ENCODE assay signal across 24 cellular contexts in the genomic region with DNA sequence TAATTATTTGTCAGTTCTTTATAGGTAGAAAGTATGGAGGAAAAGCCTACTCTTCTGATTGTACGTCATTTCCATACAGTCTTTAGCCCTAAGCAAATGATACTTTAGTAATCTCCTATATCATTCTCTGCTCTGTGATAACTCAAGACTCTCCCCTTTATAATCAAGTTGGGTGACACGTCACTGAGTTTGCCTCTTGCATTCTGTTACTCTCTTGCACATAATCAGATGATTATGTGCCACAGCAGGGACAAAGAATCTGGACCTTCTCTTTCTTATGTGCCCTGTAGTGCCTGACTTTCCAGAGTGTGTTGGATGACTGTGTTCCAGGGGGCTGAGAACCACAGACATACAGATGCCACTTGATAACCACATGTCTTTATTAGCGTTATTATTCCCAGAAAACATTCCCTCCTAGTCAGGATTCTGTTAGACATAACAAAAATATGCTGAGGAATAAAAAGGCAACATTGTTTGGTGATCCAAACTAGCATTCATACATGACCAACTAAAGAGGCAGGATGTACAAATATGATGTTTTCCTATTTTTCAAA.
A peak's percentile ranks its signal among the peaks of the same experiment; 100 is the strongest.
DNase-seq lines count a peak whose midpoint lies in the region; ATAC-seq and TF ChIP-seq lines count a peak whose summit lies in the region.
"Had no signal": no experiment of that assay in that cellular context is flagged by ENCODE, and none has a peak within 500 bp of the region (broad histone marks: within the 10 kb centered on the region; RNA-seq: fewer than 3 reads in every experiment).

No MANE protein-coding gene starts in this region.

- H3K27ac ChIP-seq in A673 (ENCODE audit: low read depth, low read length, poor library complexity, severe bottlenecking) (peak overlapping the region; percentile 35), OCI-LY1 (ENCODE audit: low read depth, low read length, poor library complexity, severe bottlenecking) (peak overlapping the region; percentile 79), adrenal gland (no peak overlapping the region)
- H3K27ac ChIP-seq: esophagus squamous epithelium, gastrocnemius medialis, hepatocyte, parathyroid adenoma, transverse colon had no signal

- CTCF ChIA-PET in A673 (lab: Charles Lee) = no interaction called here

- H3K36me3 ChIP-seq in A673 (ENCODE audit: insufficient read depth, low read length, poor library complexity, severe bottlenecking) = no peaks in the 10 kb centered on the region
- no peaks in the 10 kb centered on the region for H3K36me3 ChIP-seq in OCI-LY1 (ENCODE audit: insufficient read depth, low read length)
- no peaks in the 10 kb centered on the region for H3K36me3 ChIP-seq in adrenal gland (replicated peaks in 1 of 2)
- H3K36me3 ChIP-seq: esophagus squamous epithelium, gastrocnemius medialis, transverse colon had no signal

- no peak for ATAC-seq in GM18867 (IDR thresholded peaks at IDR 0.05; ENCODE audit: unreplicated experiment)
- ATAC-seq: activated naive CD8-positive, alpha-beta T cell treated with anti-CD3 and anti-CD28 coated beads, Interleukin-2, amount 50 U/mL, for 24 hours; activated T-cell treated with anti-CD3 and anti-CD28 coated beads, Interleukin-2, amount 50 U/mL, for 4 hours; gastrocnemius medialis; left colon had no signal

- BruUV-seq in A673 (replicated peaks; lab: Mats Ljungman, UMichigan) = no TSS peak

- H2AFZ ChIP-seq in OCI-LY1 (ENCODE audit: low read length) = peak overlapping the region; percentile 97
- H2AFZ ChIP-seq: hepatocyte, parathyroid adenoma had no signal

- H3K4me3 ChIP-seq in A673 (ENCODE audit: low read depth, low read length, poor library complexity, severe bottlenecking) = no peak overlapping the region
- H3K4me3 ChIP-seq in OCI-LY1 (ENCODE audit: low read depth, low read length, poor library complexity, severe bottlenecking) = no peak overlapping the region
- H3K4me3 ChIP-seq in adrenal gland = no peak overlapping the region
- H3K4me3 ChIP-seq: esophagus squamous epithelium, gastrocnemius medialis, hepatocyte, transverse colon had no signal

- no peaks in the 10 kb centered on the region for H3K9me2 ChIP-seq in OCI-LY1 (ENCODE audit: low read depth, low read length)

- H3K27me3 ChIP-seq in A673 (replicated peaks; ENCODE audit: insufficient read depth, low read depth, low read length, poor library complexity) (no peaks in the 10 kb centered on the region), OCI-LY1 (ENCODE audit: insufficient read depth, low read length) (no peaks in the 10 kb centered on the region), adrenal gland (no peaks in the 10 kb centered on the region)
- H3K27me3 ChIP-seq: esophagus squamous epithelium, gastrocnemius medialis, hepatocyte, transverse colon had no signal

- WGBS in adrenal gland, 4 donors = 59 to 73% (median 68%) methylated on average over 3 of the region's 3 CpGs

- no peaks in the 10 kb centered on the region for H3K79me2 ChIP-seq in OCI-LY1 (ENCODE audit: insufficient read depth, low read length)
- H3K79me2 ChIP-seq: hepatocyte, parathyroid adenoma had no signal

- intact Hi-C loops in A673 (cut with micrococcal nuclease; ENCODE audit: unreplicated experiment) = loop anchor here (1.0 kb wide), 1 partner anchor 9 kb away; no protein-coding TSS in a partner anchor
- intact Hi-C loops in adrenal gland (cut with DNase I) = no loop called here

- no peak for TF ChIP-seq POLR2A in adrenal gland (IDR thresholded peaks at IDR 0.05)

- POLR2A ChIA-PET in A673 (lab: Charles Lee; ENCODE audit: low non-redundant PET) = no interaction called here

- H3K9me3 ChIP-seq in A673 (ENCODE audit: low read depth, low read length, poor library complexity, severe bottlenecking) (no peaks in the 10 kb centered on the region), OCI-LY1 (ENCODE audit: low read length) (no peaks in the 10 kb centered on the region; the same call in 1 of the 2 replicates), adrenal gland (replicated peaks in 1 of 3) (no peaks in the 10 kb centered on the region)
- H3K9me3 ChIP-seq: esophagus squamous epithelium, gastrocnemius medialis, transverse colon had no signal

- H3K9ac ChIP-seq in OCI-LY1 (ENCODE audit: low read length) = peak overlapping the region; percentile 41
- H3K9ac ChIP-seq: parathyroid adenoma had no signal

- DNase-seq in A673 (ENCODE audit: low spot score) (peak; percentile 32), EH (ENCODE audit: low read depth) (peak; percentile 6), dermis blood vessel endothelial cell (peak; percentile 10), adrenal gland (no peak), cerebellar cortex (ENCODE audit: low spot score) (no peak)
- DNase-seq: activated CD4-positive, alpha-beta T cell treated with anti-CD3 and anti-CD28 coated beads, Interleukin-2, amount 10 ng/mL, durations not matched to agents 24 days and 14 days; activated naive CD8-positive, alpha-beta T cell treated with anti-CD3 and anti-CD28 coated beads, Interleukin-2, amount 50 U/mL, for 24 hours; activated T-cell treated with anti-CD3 and anti-CD28 coated beads, Interleukin-2, amount 50 U/mL, for 4 hours; central memory CD4-positive, alpha-beta T cell; esophagus squamous epithelium; gastrocnemius medialis; Karpas-422; left colon; NCI-H446; NCI-H774; Right ventricle myocardium superior; stimulated activated CD4-positive, alpha-beta T cell treated with anti-CD3 and anti-CD28 coated beads, Interleukin-2, amount 100 ng/mL, for 24 hours; SW 1271; T-helper 9 cell; transverse colon had no signal

- no peak for TF ChIP-seq CTCF in A673 (conservative IDR thresholded peaks at IDR 0.05; ENCODE audit: low read depth, low read length)
- TF ChIP-seq CTCF in OCI-LY1 (IDR thresholded peaks at IDR 0.05; ENCODE audit: low read length) = no peak
- TF ChIP-seq CTCF in adrenal gland (IDR thresholded peaks at IDR 0.05) = no peak

- H4K20me1 ChIP-seq in OCI-LY1 (ENCODE audit: insufficient read depth, low read length) = no peaks in the 10 kb centered on the region

- H3K4me1 ChIP-seq in A673 (ENCODE audit: insufficient read depth, low read length, poor library complexity, severe bottlenecking) (peaks cover 24% of the 10 kb centered on the region), OCI-LY1 (ENCODE audit: insufficient read depth, low read length, severe bottlenecking) (peaks cover 69% of the 10 kb centered on the region), adrenal gland (replicated peaks in 1 of 2) (peaks cover 0 to 4% of the 10 kb centered on the region in 2 donors)
- H3K4me1 ChIP-seq: esophagus squamous epithelium, gastrocnemius medialis, parathyroid adenoma, transverse colon had no signal

- peak overlapping the region; percentile 22 for H3K4me2 ChIP-seq in OCI-LY1 (ENCODE audit: low read length)
- H3K4me2 ChIP-seq: hepatocyte had no signal

- H3F3A ChIP-seq in OCI-LY1 (ENCODE audit: insufficient read depth, low read length) = no peaks in the 10 kb centered on the region

Comparison
In these comparisons a context has a peak if more than half of its experiments do, and no peak if none do; other contexts are left out.
1. DNase-seq: peak in A673 (single experiment), EH (single experiment) and dermis blood vessel endothelial cell (single experiment); none in adrenal gland (0 of 7) and cerebellar cortex (single experiment).
2. H3K27ac ChIP-seq: peak in A673 (single experiment) and OCI-LY1 (single experiment); none in adrenal gland (0 of 5).